14 cellular contexts compared by ENCODE assay signal in the genomic region with DNA sequence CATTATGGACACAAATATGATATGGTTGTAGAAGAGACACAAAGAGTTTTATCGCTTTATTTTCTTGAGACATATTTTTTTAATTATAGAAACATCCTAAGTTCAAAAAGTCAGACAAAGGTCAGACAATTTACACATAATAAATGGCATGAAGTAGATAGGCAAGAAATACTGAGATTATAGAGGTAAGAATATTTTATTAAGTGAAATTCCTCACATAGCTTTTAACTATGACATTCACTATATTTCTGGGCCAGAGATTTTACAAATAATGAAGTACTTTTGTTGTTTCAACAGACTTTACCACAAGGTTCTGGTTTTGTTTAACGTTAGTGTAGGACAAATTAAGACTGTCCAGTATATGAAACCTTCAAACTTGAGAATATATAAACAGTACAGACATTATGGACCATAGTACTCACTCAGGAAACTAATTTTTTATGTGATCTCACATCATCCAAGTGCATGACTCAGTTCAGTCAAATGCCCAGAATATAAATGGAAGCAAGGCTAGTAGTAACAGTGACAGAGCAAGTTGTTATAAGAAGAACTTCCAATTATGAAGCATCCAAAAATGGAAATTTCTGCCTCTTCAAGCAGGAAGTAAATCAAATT.
DNase-seq lines count a peak whose midpoint lies in the region; ATAC-seq and TF ChIP-seq lines count a peak whose summit lies in the region.
"Had no signal": no experiment of that assay in that cellular context is flagged by ENCODE, and none has a peak within 500 bp of the region (broad histone marks: within the 10 kb centered on the region; RNA-seq: fewer than 3 reads in every experiment).

No MANE protein-coding gene starts in this region.

- H3K36me3 Mint-ChIP-seq in chondrocyte (ENCODE audit: low read depth) = no peaks in the 10 kb centered on the region
- H3K36me3 Mint-ChIP-seq: CD14-positive monocyte had no signal

- 59% methylated on average over 2 of the region's 2 CpGs for WGBS in SK-N-SH (ENCODE audit: low lambda C conversion rate)

- TF ChIP-seq CTCF in SK-N-SH (IDR thresholded peaks at IDR 0.05) = no peak
- TF ChIP-seq CTCF in chondrocyte (IDR thresholded peaks at IDR 0.05) = no peak

- no peak overlapping the region for H2AFZ ChIP-seq in SK-N-SH (ENCODE audit: low read depth)

- ATAC-seq in SK-N-SH treated with all-trans-retinoic acid at 6 μM for 48 hours (peak; percentile 76), GM21390 (IDR thresholded peaks at IDR 0.05; ENCODE audit: unreplicated experiment) (no peak)

- no peaks in the 10 kb centered on the region for H3K36me3 ChIP-seq in SK-N-SH (replicated peaks in 1 of 2; ENCODE audit: control insufficient read depth in 1 of 2, insufficient read depth in 2 of 2, low read length in 1 of 2)

- peaks cover 29% of the 10 kb centered on the region for H3K4me1 Mint-ChIP-seq in chondrocyte (ENCODE audit: low read depth)
- H3K4me1 Mint-ChIP-seq: CD14-positive monocyte had no signal

- H3K9me3 Mint-ChIP-seq in chondrocyte (ENCODE audit: low read depth) = no peaks in the 10 kb centered on the region

- H3F3A ChIP-seq in SK-N-SH (replicated peaks; ENCODE audit: insufficient read depth) = no peaks in the 10 kb centered on the region

- DNase-seq in SK-N-SH (no peak), chondrocyte (ENCODE audit: low spot score) (no peak), foreskin melanocyte (peak; percentile 29), stromal cell of bone marrow (ENCODE audit: low read depth) (peak; percentile 25), NCI-H146 treated with DMSO at 0.1 percent for 48 hours (lab: John Stamatoyannopoulos, UW; ENCODE audit: unreplicated experiment) (no peak)
- DNase-seq in stimulated activated CD4-positive, alpha-beta T cell treated with anti-CD3 and anti-CD28 coated beads, Interleukin-15, amount 100 ng/mL, for 24 hours = no peak
- DNase-seq: 8988T, DMS79, GOT3, KG1 had no signal

- TF ChIP-seq EP300 in SK-N-SH (IDR thresholded peaks at IDR 0.05; ENCODE audit: borderline replicate concordance in 1 of 2, low read depth in 1 of 2, low read length in 1 of 2) = no peak

- H3K4me3 Mint-ChIP-seq in chondrocyte (ENCODE audit: unreplicated experiment) = no peak overlapping the region
- H3K4me3 Mint-ChIP-seq: CD14-positive monocyte had no signal

- CTCF ChIA-PET in SK-N-SH (lab: Yijun Ruan, JAX) = interaction anchor here (1.5 kb wide), 1 partner anchor 12 kb away, joined by 4 read pairs; no protein-coding TSS in a partner anchor

- H3K9me2 ChIP-seq in SK-N-SH = no peaks in the 10 kb centered on the region

- no peak for TF ChIP-seq RAD21 in SK-N-SH (IDR thresholded peaks at IDR 0.05; ENCODE audit: low read length)

- peak overlapping the region in 1 of 2 experiments; percentile 39; a peak in 1 of 4 replicates for H3K27ac ChIP-seq in SK-N-SH (ENCODE audit: low read depth in 2 of 2, low read length in 1 of 2)
- H3K27ac ChIP-seq: HL-60 had no signal

- H3K9ac ChIP-seq in SK-N-SH = no peak overlapping the region

- H4K20me1 ChIP-seq in SK-N-SH (ENCODE audit: insufficient read depth) = no peaks in the 10 kb centered on the region

- H3K27ac Mint-ChIP-seq in chondrocyte (ENCODE audit: unreplicated experiment) = peak overlapping the region; percentile 45
- H3K27ac Mint-ChIP-seq: CD14-positive monocyte had no signal

- H3K4me2 ChIP-seq in SK-N-SH = no peak overlapping the region

- no peak overlapping the region for H3K4me3 ChIP-seq in SK-N-SH (ENCODE audit: low read depth in 2 of 2, low read length in 1 of 2)

- H3K4me1 ChIP-seq in SK-N-SH (ENCODE audit: control insufficient read depth in 1 of 2, insufficient read depth in 2 of 2, low read depth in 1 of 2, low read length in 1 of 2) = peaks cover 0 to 4% of the 10 kb centered on the region in 2 experiments; a peak in 2 of 4 replicates

- H3K27me3 ChIP-seq in SK-N-SH (ENCODE audit: insufficient read depth) = no peaks in the 10 kb centered on the region

- no peaks in the 10 kb centered on the region for H3K9me3 ChIP-seq in SK-N-SH

- no peaks in the 10 kb centered on the region for H3K27me3 Mint-ChIP-seq in chondrocyte (ENCODE audit: low read depth)

- H3K79me2 ChIP-seq in SK-N-SH (ENCODE audit: insufficient read depth) = no peaks in the 10 kb centered on the region

- POLR2A ChIA-PET in SK-N-SH (lab: Yijun Ruan, JAX) = no interaction called here

TF ChIP-seq in SK-N-SH treated with all-trans-retinoic acid at 6 μM for 48 hours, 23 proteins besides CTCF, POLR2A, EP300 and RAD21 (continues in another document):
- TF ChIP-seq, protein P1, sequence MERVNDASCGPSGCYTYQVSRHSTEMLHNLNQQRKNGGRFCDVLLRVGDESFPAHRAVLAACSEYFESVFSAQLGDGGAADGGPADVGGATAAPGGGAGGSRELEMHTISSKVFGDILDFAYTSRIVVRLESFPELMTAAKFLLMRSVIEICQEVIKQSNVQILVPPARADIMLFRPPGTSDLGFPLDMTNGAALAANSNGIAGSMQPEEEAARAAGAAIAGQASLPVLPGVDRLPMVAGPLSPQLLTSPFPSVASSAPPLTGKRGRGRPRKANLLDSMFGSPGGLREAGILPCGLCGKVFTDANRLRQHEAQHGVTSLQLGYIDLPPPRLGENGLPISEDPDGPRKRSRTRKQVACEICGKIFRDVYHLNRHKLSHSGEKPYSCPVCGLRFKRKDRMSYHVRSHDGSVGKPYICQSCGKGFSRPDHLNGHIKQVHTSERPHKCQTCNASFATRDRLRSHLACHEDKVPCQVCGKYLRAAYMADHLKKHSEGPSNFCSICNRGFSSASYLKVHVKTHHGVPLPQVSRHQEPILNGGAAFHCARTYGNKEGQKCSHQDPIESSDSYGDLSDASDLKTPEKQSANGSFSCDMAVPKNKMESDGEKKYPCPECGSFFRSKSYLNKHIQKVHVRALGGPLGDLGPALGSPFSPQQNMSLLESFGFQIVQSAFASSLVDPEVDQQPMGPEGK (CRISPR knock-in tag; IDR thresholded peaks at IDR 0.05; ENCODE audit: borderline replicate concordance) = peak; percentile 29; the same call in 1 of the 2 replicates
- TF ChIP-seq, protein P2, sequence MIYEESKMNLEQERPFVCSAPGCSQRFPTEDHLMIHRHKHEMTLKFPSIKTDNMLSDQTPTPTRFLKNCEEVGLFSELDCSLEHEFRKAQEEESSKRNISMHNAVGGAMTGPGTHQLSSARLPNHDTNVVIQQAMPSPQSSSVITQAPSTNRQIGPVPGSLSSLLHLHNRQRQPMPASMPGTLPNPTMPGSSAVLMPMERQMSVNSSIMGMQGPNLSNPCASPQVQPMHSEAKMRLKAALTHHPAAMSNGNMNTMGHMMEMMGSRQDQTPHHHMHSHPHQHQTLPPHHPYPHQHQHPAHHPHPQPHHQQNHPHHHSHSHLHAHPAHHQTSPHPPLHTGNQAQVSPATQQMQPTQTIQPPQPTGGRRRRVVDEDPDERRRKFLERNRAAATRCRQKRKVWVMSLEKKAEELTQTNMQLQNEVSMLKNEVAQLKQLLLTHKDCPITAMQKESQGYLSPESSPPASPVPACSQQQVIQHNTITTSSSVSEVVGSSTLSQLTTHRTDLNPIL (CRISPR knock-in tag; IDR thresholded peaks at IDR 0.05; ENCODE audit: low read depth) = 0 out of 2 replicates have a peak, but pooled peaks have one; percentile 38

TF ChIP-seq in SK-N-SH, 30 proteins besides CTCF, POLR2A, EP300 and RAD21 (continues in another document):
- no peak for TF ChIP-seq FOXJ3 (CRISPR knock-in tag; IDR thresholded peaks at IDR 0.05)
- no peak for TF ChIP-seq FOSL2 (IDR thresholded peaks at IDR 0.05; ENCODE audit: borderline replicate concordance, low read depth)
- TF ChIP-seq POLR2AphosphoS5 (IDR thresholded peaks at IDR 0.05; ENCODE audit: low read depth, low read length) = no peak
- no peak for TF ChIP-seq RXRA (IDR thresholded peaks at IDR 0.05; ENCODE audit: borderline replicate concordance, low read depth)
- no peak for TF ChIP-seq CHD2 (IDR thresholded peaks at IDR 0.05; ENCODE audit: low read length, partially characterized antibody)
- TF ChIP-seq, protein P3, sequence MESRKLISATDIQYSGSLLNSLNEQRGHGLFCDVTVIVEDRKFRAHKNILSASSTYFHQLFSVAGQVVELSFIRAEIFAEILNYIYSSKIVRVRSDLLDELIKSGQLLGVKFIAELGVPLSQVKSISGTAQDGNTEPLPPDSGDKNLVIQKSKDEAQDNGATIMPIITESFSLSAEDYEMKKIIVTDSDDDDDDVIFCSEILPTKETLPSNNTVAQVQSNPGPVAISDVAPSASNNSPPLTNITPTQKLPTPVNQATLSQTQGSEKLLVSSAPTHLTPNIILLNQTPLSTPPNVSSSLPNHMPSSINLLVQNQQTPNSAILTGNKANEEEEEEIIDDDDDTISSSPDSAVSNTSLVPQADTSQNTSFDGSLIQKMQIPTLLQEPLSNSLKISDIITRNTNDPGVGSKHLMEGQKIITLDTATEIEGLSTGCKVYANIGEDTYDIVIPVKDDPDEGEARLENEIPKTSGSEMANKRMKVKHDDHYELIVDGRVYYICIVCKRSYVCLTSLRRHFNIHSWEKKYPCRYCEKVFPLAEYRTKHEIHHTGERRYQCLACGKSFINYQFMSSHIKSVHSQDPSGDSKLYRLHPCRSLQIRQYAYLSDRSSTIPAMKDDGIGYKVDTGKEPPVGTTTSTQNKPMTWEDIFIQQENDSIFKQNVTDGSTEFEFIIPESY (IDR thresholded peaks at IDR 0.05; ENCODE audit: borderline replicate concordance, low read depth) = no peak
- no peak for TF ChIP-seq MXI1 (IDR thresholded peaks at IDR 0.05; ENCODE audit: low read depth, low read length)

Comparison
In these comparisons a context has a peak if more than half of its experiments do, and no peak if none do; other contexts are left out.
1. DNase-seq: peak in foreskin melanocyte (single experiment) and stromal cell of bone marrow (single experiment); none in SK-N-SH (single experiment), chondrocyte (single experiment), stimulated activated CD4-positive, alpha-beta T cell treated with anti-CD3 and anti-CD28 coated beads, Interleukin-15, amount 100 ng/mL, for 24 hours (single experiment) and NCI-H146 treated with DMSO at 0.1 percent for 48 hours (single experiment).